Comparison of ENCODE assay signal across 12 cellular contexts in genomic region chr15:72758195-72758594, GRCh38. TPM values are rescaled to one million over a fixed set of nuclear protein-coding genes. Genes with fewer than 3 reads are reported as not detected.
A peak's percentile ranks its signal among the peaks of the same experiment; 100 is the strongest.
DNase-seq lines count a peak whose midpoint lies in the region; ATAC-seq, FAIRE-seq and TF ChIP-seq lines count a peak whose summit lies in the region.
"Had no signal": no experiment of that assay in that cellular context is flagged by ENCODE, and none has a peak within 500 bp of the region (broad histone marks: within the 10 kb centered on the region; RNA-seq: fewer than 3 reads in every experiment).

No MANE protein-coding gene starts in this region.

- H3K36me3 ChIP-seq in mucosa of descending colon (ENCODE audit: low read depth) (no peaks in the 10 kb centered on the region), small intestine (ENCODE audit: control insufficient read depth in 2 of 2, insufficient read depth in 2 of 2, low read length in 2 of 2) (peaks cover 9 to 18% of the 10 kb centered on the region in 2 donors)

- peak; percentile 44 for ATAC-seq in mucosa of descending colon
- no peak for ATAC-seq in GM19351 (IDR thresholded peaks at IDR 0.05; ENCODE audit: unreplicated experiment)
- ATAC-seq in HG03095 (IDR thresholded peaks at IDR 0.05; ENCODE audit: unreplicated experiment): no peak
- ATAC-seq in GM19455 (IDR thresholded peaks at IDR 0.05; ENCODE audit: unreplicated experiment): no peak
- ATAC-seq: WTC11 had no signal

- no peaks in the 10 kb centered on the region for H3K27me3 ChIP-seq in small intestine (ENCODE audit: control insufficient read depth in 2 of 2, insufficient read depth in 2 of 2, low read length in 2 of 2)
- H3K27me3 ChIP-seq: esophagus muscularis mucosa had no signal

- intact Hi-C loops in mucosa of descending colon (cut with DNase I, micrococcal nuclease): no loop called here

- DNase-seq in Daoy (ENCODE audit: low read depth) (peak; percentile 89), RPMI7951 (ENCODE audit: low read depth) (peak; percentile 90), dermis blood vessel endothelial cell (peak; percentile 81), mucosa of descending colon (no peak), small intestine (no peak)
- DNase-seq: activated effector memory CD4-positive, alpha-beta T cell treated with anti-CD3 and anti-CD28 coated beads, Interleukin-2, amount 50 U/mL, for 16 hours; NCI-H1694 treated with DMSO at 0.1 percent for 48 hours had no signal

- 86 to 98% (median 91%) methylated on average over 2 of the region's 2 CpGs for WGBS in small intestine, 3 donors

- H3K27ac ChIP-seq in small intestine (ENCODE audit: low read depth in 1 of 2, low read length in 1 of 2): no peak overlapping the region
- H3K27ac ChIP-seq: esophagus muscularis mucosa had no signal

- H3K4me3 ChIP-seq in mucosa of descending colon (no peak overlapping the region), small intestine (ENCODE audit: low read depth in 1 of 2, low read length in 2 of 2) (no peak overlapping the region)
- H3K4me3 ChIP-seq: esophagus muscularis mucosa had no signal

- H3K9me3 ChIP-seq in mucosa of descending colon (no peaks in the 10 kb centered on the region), small intestine (ENCODE audit: control insufficient read depth, low read depth) (no peaks in the 10 kb centered on the region)
- H3K9me3 ChIP-seq: esophagus muscularis mucosa had no signal

- H3K4me1 ChIP-seq in mucosa of descending colon (ENCODE audit: low read depth) (no peaks in the 10 kb centered on the region), small intestine (ENCODE audit: control insufficient read depth in 2 of 2, insufficient read depth in 1 of 2, low read depth in 1 of 2, low read length in 1 of 2) (no peaks in the 10 kb centered on the region)

- no peak for FAIRE-seq in small intestine (lab: Jason Lieb, UNC)

- no peak for TF ChIP-seq CTCF in mucosa of descending colon (IDR thresholded peaks at IDR 0.05)

RNA-seq across cellular contexts. Expression of gene ADPGK, which starts 25.4 kb away (rescaled TPM):
- 52.6 and 73.3 TPM in 2 replicates for total RNA-seq in Daoy (2014; rRNA removed; shearing (Covaris generic))
- 74.2 and 76.3 TPM in 2 replicates for total RNA-seq in RPMI7951 (2014; rRNA removed; shearing (Covaris generic))
- 49.1 and 51.6 TPM in 2 replicates for total RNA-seq in dermis blood vessel endothelial cell
- 10 to 100 TPM; 34.9 to 36.4 (median 35.9) TPM for total RNA-seq in mucosa of descending colon
- 10 to 100 TPM; 18.1 to 29.4 (median 23.0) TPM for polyA plus RNA-seq in small intestine

Comparison
In these comparisons a context has a peak if more than half of its experiments do, and no peak if none do; other contexts are left out.
1. DNase-seq: peak in Daoy (single experiment), RPMI7951 (single experiment) and dermis blood vessel endothelial cell (single experiment); none in mucosa of descending colon (0 of 3) and small intestine (single experiment).